In genomic region chr4:64895031-64895430, GRCh38 we compare ENCODE assay signal across 23 cellular contexts.
"Had no signal": no experiment of that assay in that cellular context is flagged by ENCODE, and none has a peak within 500 bp of the region (broad histone marks: within the 10 kb centered on the region; RNA-seq: fewer than 3 reads in every experiment).

No MANE protein-coding gene starts in this region.

- H3K36me3 ChIP-seq: adrenal gland, breast epithelium, WERI-Rb-1 had no signal

- H3K4me3 Mint-ChIP-seq: activated CD4-positive, alpha-beta T cell treated with anti-CD3 and anti-CD28 coated beads, Interleukin-2, amount 10 ng/mL, durations not matched to agents 7 days and 5 days; activated CD8-positive, alpha-beta T cell treated with anti-CD3 and anti-CD28 coated beads, Interleukin-2, amount 10 ng/mL, durations not matched to agents 7 days and 5 days; activated naive CD4-positive, alpha-beta T cell treated with anti-CD3 and anti-CD28 coated beads for 36 hours; activated T-cell treated with anti-CD3 and anti-CD28 coated beads, Interleukin-2, amount 50 U/mL, for 4 hours; activated T-helper 1 cell treated with anti-CD3 and anti-CD28 coated beads, Interleukin-12 subunit alpha, Interleukin-12 subunit beta, Interleukin-2, Interleukin-4 antibody, amounts not matched to agents 30 ng/mL and 10 ng/mL and 1 ng/mL, durations not matched to agents 14 hours and 24 hours and 36 hours had no signal

- H3K27me3 Mint-ChIP-seq: activated CD4-positive, alpha-beta T cell treated with anti-CD3 and anti-CD28 coated beads, Interleukin-2, amount 10 ng/mL, durations not matched to agents 7 days and 5 days had no signal

- H3K27ac Mint-ChIP-seq: activated CD4-positive, alpha-beta T cell treated with anti-CD3 and anti-CD28 coated beads, Interleukin-2, amount 10 ng/mL, durations not matched to agents 7 days and 5 days; activated CD8-positive, alpha-beta T cell treated with anti-CD3 and anti-CD28 coated beads, Interleukin-2, amount 10 ng/mL, durations not matched to agents 7 days and 5 days; activated naive CD4-positive, alpha-beta T cell treated with anti-CD3 and anti-CD28 coated beads for 36 hours; activated naive CD4-positive, alpha-beta T cell treated with anti-CD3 and anti-CD28 coated beads, Interleukin-2, amount 50 U/mL, for 72 hours; activated T-helper 1 cell treated with anti-CD3 and anti-CD28 coated beads, Interleukin-12 subunit alpha, Interleukin-12 subunit beta, Interleukin-2, Interleukin-4 antibody, amounts not matched to agents 30 ng/mL and 10 ng/mL and 1 ng/mL, durations not matched to agents 14 hours and 24 hours and 36 hours had no signal

- H3K4me3 ChIP-seq: adrenal gland, body of pancreas, breast epithelium had no signal

- H3K9me3 ChIP-seq: adrenal gland, body of pancreas, breast epithelium had no signal

- H3K27ac ChIP-seq: adrenal gland, body of pancreas, breast epithelium, WERI-Rb-1 had no signal

- H3K9me3 Mint-ChIP-seq: activated CD4-positive, alpha-beta T cell treated with anti-CD3 and anti-CD28 coated beads, Interleukin-2, amount 10 ng/mL, durations not matched to agents 7 days and 5 days; activated naive CD4-positive, alpha-beta T cell treated with anti-CD3 and anti-CD28 coated beads, Interleukin-2, amount 50 U/mL, for 72 hours; activated T-cell treated with anti-CD3 and anti-CD28 coated beads, Interleukin-2, amount 50 U/mL, for 4 hours; activated T-helper 1 cell treated with anti-CD3 and anti-CD28 coated beads, Interleukin-12 subunit alpha, Interleukin-12 subunit beta, Interleukin-2, Interleukin-4 antibody, amounts not matched to agents 30 ng/mL and 10 ng/mL and 1 ng/mL, durations not matched to agents 14 hours and 24 hours and 36 hours had no signal

- H3K27me3 ChIP-seq: adrenal gland, body of pancreas, breast epithelium had no signal

- H3K4me1 Mint-ChIP-seq: activated CD4-positive, alpha-beta T cell treated with anti-CD3 and anti-CD28 coated beads, Interleukin-2, amount 10 ng/mL, durations not matched to agents 7 days and 5 days had no signal

- H3K4me1 ChIP-seq: adrenal gland, breast epithelium had no signal

- DNase-seq: activated CD4-positive, alpha-beta T cell treated with anti-CD3 and anti-CD28 coated beads, Interleukin-2, amount 10 ng/mL, durations not matched to agents 7 days and 5 days; activated CD4-positive, alpha-beta T cell treated with anti-CD3 and anti-CD28 coated beads, Interleukin-2, amount 50 U/mL, for 48 hours; activated CD8-positive, alpha-beta T cell treated with anti-CD3 and anti-CD28 coated beads, Interleukin-2, amount 10 ng/mL, durations not matched to agents 7 days and 5 days; activated gamma-delta T cell treated with Interleukin-2 at 50 U/mL for 16 hours; activated naive CD4-positive, alpha-beta T cell treated with anti-CD3 and anti-CD28 coated beads for 36 hours; activated T-cell treated with anti-CD3 and anti-CD28 coated beads, Interleukin-2, amount 50 U/mL, for 4 hours; adrenal gland; body of pancreas; NCI-H1105 treated with DMSO at 0.1 percent for 48 hours; NCI-H1436; NCI-H1694; NCI-H2029; NCI-H345; NCI-H524 treated with DMSO at 0.1 percent for 48 hours; NCI-H748 treated with DMSO at 0.1 percent for 48 hours; NK-92 treated with Interleukin-12 subunit alpha and Interleukin-12 subunit beta, amount 100 ng/mL, for 24 hours; Right ventricle myocardium superior; SW 1271; T1000; WERI-Rb-1 had no signal

- ATAC-seq: activated CD8-positive, alpha-beta T cell treated with anti-CD3 and anti-CD28 coated beads, Interleukin-2, amount 10 ng/mL, durations not matched to agents 7 days and 5 days; activated naive CD4-positive, alpha-beta T cell treated with anti-CD3 and anti-CD28 coated beads, Interleukin-2, amount 50 U/mL, for 72 hours; activated T-cell treated with anti-CD3 and anti-CD28 coated beads, Interleukin-2, amount 50 U/mL, for 4 hours; body of pancreas had no signal

- H3K36me3 Mint-ChIP-seq: activated naive CD4-positive, alpha-beta T cell treated with anti-CD3 and anti-CD28 coated beads, Interleukin-2, amount 50 U/mL, for 72 hours had no signal
